Comparison of ENCODE assay signal across 9 cellular contexts in genomic region chr22:46829140-46829891, GRCh38.
DNase-seq lines count a peak whose midpoint lies in the region; ATAC-seq and TF ChIP-seq lines count a peak whose summit lies in the region.
"Had no signal": no experiment of that assay in that cellular context is flagged by ENCODE, and none has a peak within 500 bp of the region (broad histone marks: within the 10 kb centered on the region; RNA-seq: fewer than 3 reads in every experiment).

No MANE protein-coding gene starts in this region.

- H3K4me3 Mint-ChIP-seq in HFFc6 (peak overlapping the region; percentile 77), chondrocyte (ENCODE audit: unreplicated experiment) (peak overlapping the region; percentile 39), mesothelial cell of epicardium (no peak overlapping the region)

- peaks cover 1% of the 10 kb centered on the region; the same call in 1 of the 2 replicates for H3K27me3 Mint-ChIP-seq in HFFc6 (ENCODE audit: insufficient read depth)
- H3K27me3 Mint-ChIP-seq in chondrocyte (ENCODE audit: low read depth), result no peaks in the 10 kb centered on the region
- H3K27me3 Mint-ChIP-seq in mesothelial cell of epicardium (ENCODE audit: low read depth), result no peaks in the 10 kb centered on the region

- CTCF ChIA-PET in AG04449 (lab: Yijun Ruan, JAX), result interaction anchor here (1.0 to 5.7 kb wide), 3 partner anchors 15 to 1663 kb away, joined by 3 to 44 read pairs (median 4); no protein-coding TSS in a partner anchor

- 0 out of 2 replicates have a peak overlapping the region, but pooled peaks have one; percentile 16 for H3K4me3 ChIP-seq in AG04449 (ENCODE audit: low read depth, low read length)

- DNase-seq in AG04449 (ENCODE audit: low read depth, low spot score), result peak; percentile 86
- peak; percentile 89 for DNase-seq in HFFc6
- DNase-seq in chondrocyte (ENCODE audit: low spot score), result no peak
- DNase-seq in mesothelial cell of epicardium (ENCODE audit: low spot score in 2 of 2, unreplicated experiment in 2 of 2), result no peak
- DNase-seq in NCI-H524 treated with DMSO at 0.1 percent for 48 hours (lab: John Stamatoyannopoulos, UW), result no peak
- DNase-seq in midbrain (lab: John Stamatoyannopoulos, UW), result no peak
- DNase-seq: DMS53 had no signal

- ATAC-seq in GM18907 (IDR thresholded peaks at IDR 0.05; ENCODE audit: unreplicated experiment) (no peak), GM18520 (IDR thresholded peaks at IDR 0.05; ENCODE audit: unreplicated experiment) (no peak)

- H3K36me3 Mint-ChIP-seq in HFFc6 (ENCODE audit: low read depth) (peaks cover 10% of the 10 kb centered on the region), chondrocyte (ENCODE audit: low read depth) (peaks cover 3% of the 10 kb centered on the region), mesothelial cell of epicardium (peaks cover 13% of the 10 kb centered on the region)

- H3K27ac Mint-ChIP-seq in HFFc6 (peak overlapping the region; percentile 92), chondrocyte (ENCODE audit: unreplicated experiment) (peak overlapping the region; percentile 95), mesothelial cell of epicardium (peak overlapping the region; percentile 97)

- H3K4me1 Mint-ChIP-seq in HFFc6 (ENCODE audit: low read depth) (peaks cover 54% of the 10 kb centered on the region), chondrocyte (ENCODE audit: low read depth) (peaks cover 51% of the 10 kb centered on the region), mesothelial cell of epicardium (peaks cover 51% of the 10 kb centered on the region)

- H3K9me3 Mint-ChIP-seq in HFFc6 (no peaks in the 10 kb centered on the region), chondrocyte (ENCODE audit: low read depth) (no peaks in the 10 kb centered on the region), mesothelial cell of epicardium (no peaks in the 10 kb centered on the region)

- POLR2A ChIA-PET in AG04449 (lab: Yijun Ruan, JAX), result interaction anchor here (0.7 to 0.8 kb wide), 2 partner anchors 17 to 67 kb away, joined by 3 to 4 read pairs; partner anchors contain the start of gene TBC1D22A

- TF ChIP-seq CTCF in AG04449 (IDR thresholded peaks at IDR 0.05; ENCODE audit: insufficient read depth, low read length, missing control alignments) (no peak), HFFc6 (IDR thresholded peaks at IDR 0.05) (no peak), chondrocyte (IDR thresholded peaks at IDR 0.05) (no peak), mesothelial cell of epicardium (IDR thresholded peaks at IDR 0.05; ENCODE audit: unreplicated experiment) (no peak)

Comparison
In these comparisons a context has a peak if more than half of its experiments do, and no peak if none do; other contexts are left out.
1. DNase-seq: peak in AG04449 (single experiment) and HFFc6 (single experiment); none in chondrocyte (single experiment), mesothelial cell of epicardium (0 of 2), NCI-H524 treated with DMSO at 0.1 percent for 48 hours (single experiment) and midbrain (single experiment).
2. Peak in every context shown above with its lines, with median percentiles within 50 percentile points of each other: H3K27ac Mint-ChIP-seq.